ENCODE assay signal across 18 cellular contexts in the genomic region with DNA sequence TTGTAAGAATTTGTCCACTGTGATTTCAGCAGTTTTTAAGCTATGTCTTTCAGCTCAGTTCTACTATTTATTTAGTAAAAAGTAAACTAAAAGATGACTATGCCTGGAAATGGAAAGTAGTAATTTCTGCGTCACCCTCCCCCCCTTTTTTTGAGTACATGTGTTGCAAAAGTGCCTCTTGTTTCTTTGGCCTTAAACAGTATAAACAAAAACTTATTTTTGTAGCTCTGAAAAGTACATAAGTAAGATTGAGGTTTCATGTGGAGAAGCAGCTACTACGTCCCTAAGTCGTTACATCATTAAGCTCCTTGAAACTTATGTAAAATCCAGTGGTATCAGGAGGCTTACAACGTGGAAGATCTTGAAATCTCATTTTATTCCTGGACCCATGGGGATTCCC. TPM values are rescaled to one million over a fixed set of nuclear protein-coding genes. Genes with fewer than 3 reads are reported as not detected.
DNase-seq lines count a peak whose midpoint lies in the region; ATAC-seq, FAIRE-seq and TF ChIP-seq lines count a peak whose summit lies in the region.
"Had no signal": no experiment of that assay in that cellular context is flagged by ENCODE, and none has a peak within 500 bp of the region (broad histone marks: within the 10 kb centered on the region; RNA-seq: fewer than 3 reads in every experiment).

No MANE protein-coding gene starts in this region.

- peak overlapping the region; percentile 67 for H3K4me2 ChIP-seq in A549

- CTCF ChIA-PET in A549 (lab: Yijun Ruan, JAX) = interaction anchor here (1.0 to 1.5 kb wide), 3 partner anchors 9 to 580 kb away, joined by 3 to 5 read pairs (median 3); no protein-coding TSS in a partner anchor
- CTCF ChIA-PET in activated CD4-positive, alpha-beta memory T cell treated with anti-CD3 and anti-CD28 coated beads, Interleukin-2, amount 10 ng/mL, durations not matched to agents 7 days and 5 days (lab: Charles Lee) = interaction anchor here (1.7 to 1.9 kb wide), 2 partner anchors 10 to 25 kb away, joined by 6 to 11 read pairs; no protein-coding TSS in a partner anchor

- H3K9me3 Mint-ChIP-seq in nephron (no peaks in the 10 kb centered on the region), mesothelial cell of epicardium (no peaks in the 10 kb centered on the region)
- no peaks in the 10 kb centered on the region for H3K9me3 Mint-ChIP-seq in activated CD4-positive, alpha-beta memory T cell treated with anti-CD3 and anti-CD28 coated beads, Interleukin-2, amount 10 ng/mL, durations not matched to agents 7 days and 5 days
- H3K9me3 Mint-ChIP-seq: WTC11 had no signal

- FAIRE-seq in A549 (lab: Jason Lieb, UNC) = no peak
- FAIRE-seq: colon, keratinocyte had no signal

- peak overlapping the region; percentile 32 to 64 (median 43) for H3K27ac Mint-ChIP-seq in nephron
- H3K27ac Mint-ChIP-seq in activated CD4-positive, alpha-beta memory T cell treated with anti-CD3 and anti-CD28 coated beads, Interleukin-2, amount 10 ng/mL, durations not matched to agents 7 days and 5 days = no peak overlapping the region
- no peak overlapping the region for H3K27ac Mint-ChIP-seq in mesothelial cell of epicardium
- H3K27ac Mint-ChIP-seq: WTC11 had no signal

- H3K4me1 Mint-ChIP-seq in nephron (peaks cover 23% of the 10 kb centered on the region), mesothelial cell of epicardium (peaks cover 10% of the 10 kb centered on the region)
- H3K4me1 Mint-ChIP-seq in activated CD4-positive, alpha-beta memory T cell treated with anti-CD3 and anti-CD28 coated beads, Interleukin-2, amount 10 ng/mL, durations not matched to agents 7 days and 5 days = peaks cover 18% of the 10 kb centered on the region

- peaks cover 22% of the 10 kb centered on the region for H3K4me1 ChIP-seq in A549

- POLR2A ChIA-PET in A549 (lab: Yijun Ruan, JAX) = no interaction called here
- POLR2A ChIA-PET in activated CD4-positive, alpha-beta memory T cell treated with anti-CD3 and anti-CD28 coated beads, Interleukin-2, amount 10 ng/mL, durations not matched to agents 7 days and 5 days (lab: Charles Lee) = interaction anchor here (0.7 kb wide), 1 partner anchor 38 kb away, joined by 3 read pairs; no protein-coding TSS in a partner anchor

- H3K36me3 Mint-ChIP-seq in nephron (ENCODE audit: low read depth) = no peaks in the 10 kb centered on the region
- no peaks in the 10 kb centered on the region for H3K36me3 Mint-ChIP-seq in activated CD4-positive, alpha-beta memory T cell treated with anti-CD3 and anti-CD28 coated beads, Interleukin-2, amount 10 ng/mL, durations not matched to agents 7 days and 5 days (ENCODE audit: low read depth)
- H3K36me3 Mint-ChIP-seq in mesothelial cell of epicardium = no peaks in the 10 kb centered on the region
- H3K36me3 Mint-ChIP-seq: WTC11 had no signal

- H3K9me3 ChIP-seq in A549 = no peaks in the 10 kb centered on the region
- H3K9me3 ChIP-seq: heart right ventricle had no signal

- no peak overlapping the region for H3K4me3 ChIP-seq in A549
- H3K4me3 ChIP-seq: heart right ventricle had no signal

- TF ChIP-seq CTCF in A549 (IDR thresholded peaks at IDR 0.05) (no peak), nephron (IDR thresholded peaks at IDR 0.05; ENCODE audit: unreplicated experiment in 3 of 3) (no peak), mesothelial cell of epicardium (IDR thresholded peaks at IDR 0.05; ENCODE audit: unreplicated experiment) (no peak)

- H3K27ac ChIP-seq in A549 = peak overlapping the region; percentile 21 to 30; a peak in 2 of 6 replicates
- H3K27ac ChIP-seq: heart right ventricle, parathyroid adenoma had no signal

- H3K27me3 Mint-ChIP-seq in nephron (ENCODE audit: low read depth) = no peaks in the 10 kb centered on the region
- H3K27me3 Mint-ChIP-seq in activated CD4-positive, alpha-beta memory T cell treated with anti-CD3 and anti-CD28 coated beads, Interleukin-2, amount 10 ng/mL, durations not matched to agents 7 days and 5 days = no peaks in the 10 kb centered on the region
- no peaks in the 10 kb centered on the region for H3K27me3 Mint-ChIP-seq in mesothelial cell of epicardium (ENCODE audit: low read depth)

- H3K4me3 Mint-ChIP-seq in nephron = no peak overlapping the region
- H3K4me3 Mint-ChIP-seq in activated CD4-positive, alpha-beta memory T cell treated with anti-CD3 and anti-CD28 coated beads, Interleukin-2, amount 10 ng/mL, durations not matched to agents 7 days and 5 days = no peak overlapping the region
- H3K4me3 Mint-ChIP-seq in mesothelial cell of epicardium = no peak overlapping the region
- H3K4me3 Mint-ChIP-seq: WTC11 had no signal

- 7% methylated on average over 4 of the region's 4 CpGs for WGBS in A549 (ENCODE audit: missing lambda C conversion rate)

- no peak for TF ChIP-seq EP300 in A549 (IDR thresholded peaks at IDR 0.05)

- no peak for TF ChIP-seq RAD21 in A549 (conservative IDR thresholded peaks at IDR 0.05 in 1 of 2, IDR thresholded peaks at IDR 0.05 in 1 of 2)

- ATAC-seq in A549 = no peak; a peak in 1 of 6 replicates
- ATAC-seq: heart right ventricle, WTC11 had no signal

- DNase-seq in A549 (ENCODE audit: low read depth in 1 of 2, low spot score in 1 of 2) (peak in 1 of 2 experiments; percentile 11), NCI-H69 (lab: John Stamatoyannopoulos, UW) (peak; percentile 23), fibroblast of gingiva (ENCODE audit: low read depth) (peak; percentile 88), NCI-H1436 treated with DMSO at 0.1 percent for 48 hours (lab: John Stamatoyannopoulos, UW) (no peak), mesothelial cell of epicardium (ENCODE audit: low spot score in 2 of 2, unreplicated experiment in 2 of 2) (no peak), NCI-H226 (no peak)
- no peak for DNase-seq in activated CD4-positive, alpha-beta memory T cell treated with anti-CD3 and anti-CD28 coated beads, Interleukin-2, amount 10 ng/mL, durations not matched to agents 7 days and 5 days
- DNase-seq: activated effector memory CD4-positive, alpha-beta T cell treated with Interleukin-2 at 50 U/mL for 16 hours; heart right ventricle; NCI-H2227 treated with DMSO at 0.1 percent for 48 hours; SHP77 treated with DMSO at 0.1 percent for 48 hours; stimulated activated naive CD4-positive, alpha-beta T cell treated with Interleukin-2 at 50 U/mL for 16 hours; T-helper 2 cell had no signal

- TF ChIP-seq POLR2A in A549 (IDR thresholded peaks at IDR 0.05; ENCODE audit: low read length) = no peak

TF ChIP-seq in A549, 52 proteins besides CTCF, POLR2A, EP300 and RAD21:
- no peak for TF ChIP-seq MAX (IDR thresholded peaks at IDR 0.05)
- peak; percentile 15 to 16; a peak in 1 of 4 replicates for TF ChIP-seq CEBPB (IDR thresholded peaks at IDR 0.05)

RNA-seq across cellular contexts. Expression of gene HBP1, which starts 46.3 kb away (rescaled TPM):
- polyA plus RNA-seq in A549 (2011; rRNA removed) = 52.4 and 60.1 TPM in 2 replicates
- polyA plus RNA-seq in A549 (2012; cell fraction: cytosol; rRNA removed) = 7.5 and 10.3 TPM in 2 replicates
- 11.1 and 20.2 TPM in 2 replicates for polyA plus RNA-seq in A549 (2012; cell fraction: nucleus; rRNA removed)
- polyA plus RNA-seq in A549 (2017; fragmentation: RNase III; extraction: RNeasy Plus Mini Kit Qiagen cat#74134 plus additional on column Dnase treatment) = 20.1 to 30.4 TPM (median 28.9 TPM) in 3 replicates
- 36.2 and 36.6 TPM in 2 replicates for polyA minus RNA-seq in A549 (2011; rRNA and poly(A)+ RNA removed)
- total RNA-seq in activated CD4-positive, alpha-beta memory T cell treated with anti-CD3 and anti-CD28 coated beads, Interleukin-2, amount 10 ng/mL, durations not matched to agents 7 days and 5 days = 10 to 100 TPM; 44.0 to 45.5 TPM
- total RNA-seq in mesothelial cell of epicardium = 67.5 to 76.0 TPM (median 69.8 TPM) in 3 replicates

Comparison
In these comparisons a context has a peak if more than half of its experiments do, and no peak if none do; other contexts are left out.
1. DNase-seq: peak in NCI-H69 (single experiment) and fibroblast of gingiva (single experiment); none in NCI-H1436 treated with DMSO at 0.1 percent for 48 hours (single experiment), activated CD4-positive, alpha-beta memory T cell treated with anti-CD3 and anti-CD28 coated beads, Interleukin-2, amount 10 ng/mL, durations not matched to agents 7 days and 5 days (single experiment), mesothelial cell of epicardium (0 of 2) and NCI-H226 (single experiment).
2. H3K27ac Mint-ChIP-seq: peak in nephron (3 of 3); none in activated CD4-positive, alpha-beta memory T cell treated with anti-CD3 and anti-CD28 coated beads, Interleukin-2, amount 10 ng/mL, durations not matched to agents 7 days and 5 days (single experiment) and mesothelial cell of epicardium (single experiment).